Comparison of ENCODE assay signal across 10 cellular contexts in the genomic region with DNA sequence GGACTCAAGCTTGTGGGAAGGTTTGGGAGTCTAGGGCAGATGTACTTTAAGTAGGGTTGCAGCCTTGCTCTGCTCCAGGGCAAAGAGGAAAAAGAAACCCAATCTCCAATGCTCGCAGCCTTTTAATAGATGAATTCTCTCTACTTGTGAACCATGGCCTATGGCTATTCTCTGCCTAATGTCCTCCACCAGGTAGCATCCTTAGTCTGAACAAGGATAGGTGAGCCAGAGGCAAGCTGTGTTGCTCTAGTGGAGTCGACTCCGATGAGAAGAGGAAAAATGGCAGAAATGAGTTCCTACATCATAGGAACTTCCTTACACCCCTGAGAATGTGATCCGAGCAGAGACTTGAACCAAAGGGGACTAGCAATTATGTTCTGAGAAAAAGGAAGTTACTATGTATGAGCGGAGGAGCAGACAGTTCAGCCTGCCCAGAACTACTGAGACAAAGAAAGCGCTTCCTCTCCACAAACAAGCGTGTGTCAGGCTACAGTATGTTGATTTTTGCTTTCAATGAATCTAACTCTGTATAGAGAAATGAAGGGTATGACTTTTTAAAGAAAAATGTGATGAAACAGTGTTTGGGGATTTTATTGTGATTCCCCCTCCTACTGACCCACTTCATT.
DNase-seq lines count a peak whose midpoint lies in the region; ATAC-seq and TF ChIP-seq lines count a peak whose summit lies in the region.
"Had no signal": no experiment of that assay in that cellular context is flagged by ENCODE, and none has a peak within 500 bp of the region (broad histone marks: within the 10 kb centered on the region; RNA-seq: fewer than 3 reads in every experiment).

No MANE protein-coding gene starts in this region.

- intact Hi-C loops in lower lobe of right lung (cut with DNase I), result no loop called here

- H3K27me3 ChIP-seq in HL-60 (ENCODE audit: insufficient read depth, poor library complexity, severe bottlenecking) (no peaks in the 10 kb centered on the region), lower lobe of right lung (ENCODE audit: low read depth) (no peaks in the 10 kb centered on the region)
- H3K27me3 ChIP-seq: heart right ventricle had no signal

- 0 out of 2 replicates have a peak overlapping the region, but pooled peaks have one; percentile 8 for H3K27ac ChIP-seq in HL-60 (replicated peaks)
- no peak overlapping the region for H3K27ac ChIP-seq in lower lobe of right lung

- TF ChIP-seq CTCF in HL-60 (IDR thresholded peaks at IDR 0.05; ENCODE audit: insufficient read depth, low read length) (no peak), lower lobe of right lung (IDR thresholded peaks at IDR 0.05) (no peak)

- no peak for TF ChIP-seq POLR2A in GM18505 (IDR thresholded peaks at IDR 0.05; ENCODE audit: borderline replicate concordance, extremely low read depth, insufficient read depth, insufficient read length)

- no peaks in the 10 kb centered on the region for H3K9me3 ChIP-seq in lower lobe of right lung
- H3K9me3 ChIP-seq: heart right ventricle had no signal

- ATAC-seq in GM18505 (IDR thresholded peaks at IDR 0.05; ENCODE audit: unreplicated experiment) (peak; percentile 59), GM21786 (IDR thresholded peaks at IDR 0.05; ENCODE audit: unreplicated experiment) (peak; percentile 73), lower lobe of right lung (peak; percentile 60 to 70)
- ATAC-seq in activated CD4-positive, CD25-positive, alpha-beta regulatory T cell treated with anti-CD3 and anti-CD28 coated beads, Interleukin-2, amount 50 U/mL, for 24 hours, result no peak
- ATAC-seq: K562 had no signal

- peak; percentile 18 to 68 for DNase-seq in HL-60 (ENCODE audit: low read depth in 1 of 2, low spot score in 1 of 2)
- no peak for DNase-seq in lower lobe of right lung
- no peak for DNase-seq in RKO (ENCODE audit: low spot score)
- no peak for DNase-seq in NCI-H526 (lab: John Stamatoyannopoulos, UW)
- DNase-seq in central memory CD4-positive, alpha-beta T cell, result no peak
- DNase-seq: heart right ventricle had no signal

- H3K36me3 ChIP-seq in lower lobe of right lung, result no peaks in the 10 kb centered on the region
- H3K36me3 ChIP-seq: heart right ventricle had no signal

- H3K4me3 ChIP-seq in HL-60 (replicated peaks; ENCODE audit: insufficient read depth, low read length), result no peak overlapping the region
- no peak overlapping the region for H3K4me3 ChIP-seq in lower lobe of right lung
- H3K4me3 ChIP-seq: heart right ventricle, K562 had no signal

- H3K4me1 ChIP-seq in lower lobe of right lung, result peaks cover 3% of the 10 kb centered on the region

Comparison
In these comparisons a context has a peak if more than half of its experiments do, and no peak if none do; other contexts are left out.
1. ATAC-seq: peak in GM18505 (single experiment), GM21786 (single experiment) and lower lobe of right lung (2 of 2); none in activated CD4-positive, CD25-positive, alpha-beta regulatory T cell treated with anti-CD3 and anti-CD28 coated beads, Interleukin-2, amount 50 U/mL, for 24 hours (0 of 2).
2. DNase-seq: peak in HL-60 (2 of 2); none in lower lobe of right lung (single experiment), RKO (single experiment), NCI-H526 (0 of 2) and central memory CD4-positive, alpha-beta T cell (single experiment).